Comparison of ENCODE assay signal across 8 cellular contexts in the genomic region with DNA sequence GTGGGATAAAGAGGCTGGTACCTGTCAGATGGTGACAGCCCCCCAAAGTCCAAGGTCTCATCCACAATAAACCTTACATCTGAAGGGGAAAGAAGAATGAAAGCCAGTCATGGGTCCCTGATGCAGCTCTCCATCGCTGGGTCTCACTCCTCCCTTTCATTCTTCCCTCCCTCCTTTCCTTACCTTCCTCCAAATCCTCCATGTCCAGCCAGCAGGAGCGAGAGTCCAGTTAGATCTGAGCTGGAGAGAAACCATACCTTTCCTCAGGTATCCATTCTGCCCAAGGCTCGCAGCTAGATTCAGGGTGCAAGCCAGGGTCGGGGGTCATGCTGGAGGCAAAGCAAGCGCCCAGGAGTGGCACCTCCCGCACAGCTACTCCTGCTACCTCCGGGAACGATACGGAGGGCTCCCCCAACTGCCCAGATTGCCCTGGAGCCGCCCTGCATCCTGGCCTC. TPM values are rescaled to one million over a fixed set of nuclear protein-coding genes. Genes with fewer than 3 reads are reported as not detected.
DNase-seq lines count a peak whose midpoint lies in the region; ATAC-seq and TF ChIP-seq lines count a peak whose summit lies in the region.
"Had no signal": no experiment of that assay in that cellular context is flagged by ENCODE, and none has a peak within 500 bp of the region (broad histone marks: within the 10 kb centered on the region; RNA-seq: fewer than 3 reads in every experiment).

No MANE protein-coding gene starts in this region.

- H3K4me1 ChIP-seq in iPS-15b (ENCODE audit: control insufficient read depth, insufficient read depth, low read length), result peaks cover 20% of the 10 kb centered on the region

- H3K9me3 ChIP-seq in iPS-15b (ENCODE audit: control insufficient read depth, insufficient read depth, low read length), result no peaks in the 10 kb centered on the region

- intact Hi-C loops in activated B cell treated with CpG ODN at 0.5 μM for 24 hours (cut with micrococcal nuclease), result loop anchor here (5.0 kb wide), 1 partner anchor 200 kb away; the partner anchor contains the start of gene ATXN7L2

- H3K36me3 Mint-ChIP-seq in HFFc6 (ENCODE audit: low read depth) (peaks cover 10% of the 10 kb centered on the region; the same call in 1 of the 2 replicates), activated B cell treated with CpG ODN at 0.5 μM for 24 hours (ENCODE audit: low read depth) (peaks cover 2% of the 10 kb centered on the region)
- no peaks in the 10 kb centered on the region for H3K36me3 Mint-ChIP-seq in stimulated activated memory B cell treated with anti-CD40 and anti-IgM and Interleukin-4, amounts not matched to agents 10 μg/mL and 1 μg/mL and 100 μg/mL, for 72 hours

- CTCF ChIA-PET in activated B cell treated with CpG ODN at 0.5 μM for 24 hours (lab: Charles Lee), result interaction anchor here (0.7 to 2.4 kb wide), 7 partner anchors 18 to 250 kb away, joined by 3 to 18 read pairs (median 4); partner anchors contain the start of genes MYBPHL and SORT1

- peak overlapping the region; percentile 100 for H3K4me3 ChIP-seq in iPS-15b (ENCODE audit: low read depth, low read length)

- peaks cover 32% of the 10 kb centered on the region for H3K4me1 Mint-ChIP-seq in HFFc6 (ENCODE audit: low read depth)
- peaks cover 13% of the 10 kb centered on the region for H3K4me1 Mint-ChIP-seq in activated B cell treated with CpG ODN at 0.5 μM for 24 hours
- peaks cover 7% of the 10 kb centered on the region for H3K4me1 Mint-ChIP-seq in stimulated activated memory B cell treated with anti-CD40 and anti-IgM and Interleukin-4, amounts not matched to agents 10 μg/mL and 1 μg/mL and 100 μg/mL, for 72 hours

- POLR2A ChIA-PET in activated B cell treated with CpG ODN at 0.5 μM for 24 hours (lab: Charles Lee), result interaction anchor here (0.6 to 1.6 kb wide), 8 partner anchors 10 to 250 kb away, joined by 3 to 5 read pairs (median 4); partner anchors contain the start of genes ATXN7L2 and SARS1

- ATAC-seq in activated B cell treated with CpG ODN at 0.5 μM for 24 hours (ENCODE audit: low read depth), result no peak
- no peak for ATAC-seq in stimulated activated memory B cell treated with anti-CD40 and anti-IgM and Interleukin-4, amounts not matched to agents 10 μg/mL and 1 μg/mL and 100 μg/mL, for 72 hours

- peaks cover 6% of the 10 kb centered on the region for H3K36me3 ChIP-seq in iPS-15b (ENCODE audit: control insufficient read depth, insufficient read depth, low read length)

- peak overlapping the region; percentile 88 for H3K9ac ChIP-seq in iPS-15b (ENCODE audit: low read depth, low read length)

- no peaks in the 10 kb centered on the region for H3K9me3 Mint-ChIP-seq in HFFc6
- no peaks in the 10 kb centered on the region for H3K9me3 Mint-ChIP-seq in activated B cell treated with CpG ODN at 0.5 μM for 24 hours
- no peaks in the 10 kb centered on the region for H3K9me3 Mint-ChIP-seq in stimulated activated memory B cell treated with anti-CD40 and anti-IgM and Interleukin-4, amounts not matched to agents 10 μg/mL and 1 μg/mL and 100 μg/mL, for 72 hours

- H3K27ac Mint-ChIP-seq in HFFc6 (peak overlapping the region; percentile 84), activated B cell treated with CpG ODN at 0.5 μM for 24 hours (no peak overlapping the region)
- peak overlapping the region; percentile 60 for H3K27ac Mint-ChIP-seq in stimulated activated memory B cell treated with anti-CD40 and anti-IgM and Interleukin-4, amounts not matched to agents 10 μg/mL and 1 μg/mL and 100 μg/mL, for 72 hours

- H3K4me3 Mint-ChIP-seq in HFFc6 (peak overlapping the region; percentile 94), activated B cell treated with CpG ODN at 0.5 μM for 24 hours (peak overlapping the region; percentile 96)
- H3K4me3 Mint-ChIP-seq in stimulated activated memory B cell treated with anti-CD40 and anti-IgM and Interleukin-4, amounts not matched to agents 10 μg/mL and 1 μg/mL and 100 μg/mL, for 72 hours, result peak overlapping the region; percentile 89

- TF ChIP-seq CTCF in HFFc6 (IDR thresholded peaks at IDR 0.05) (no peak), activated B cell treated with CpG ODN at 0.5 μM for 24 hours (IDR thresholded peaks at IDR 0.05) (no peak)

- no peaks in the 10 kb centered on the region for H3K27me3 ChIP-seq in iPS-15b (ENCODE audit: control insufficient read depth, insufficient read depth, low read length)

- H3K27me3 Mint-ChIP-seq in HFFc6 (ENCODE audit: insufficient read depth) (peaks cover 1% of the 10 kb centered on the region), activated B cell treated with CpG ODN at 0.5 μM for 24 hours (no peaks in the 10 kb centered on the region)
- no peaks in the 10 kb centered on the region for H3K27me3 Mint-ChIP-seq in stimulated activated memory B cell treated with anti-CD40 and anti-IgM and Interleukin-4, amounts not matched to agents 10 μg/mL and 1 μg/mL and 100 μg/mL, for 72 hours

- DNase-seq in HFFc6, result no peak
- DNase-seq in activated B cell treated with CpG ODN at 0.5 μM for 24 hours, result no peak
- no peak for DNase-seq in amygdala (lab: John Stamatoyannopoulos, UW)
- DNase-seq in NOMO-1 treated with dmso at 0.1 percent for 144 hours (lab: John Stamatoyannopoulos, UW; ENCODE audit: unreplicated experiment), result no peak
- no peak for DNase-seq in activated CD4-positive, alpha-beta T cell treated with anti-CD3 and anti-CD28 coated beads, Interleukin-2, amount 50 U/mL, for 48 hours

RNA-seq across cellular contexts. Expression of gene PSRC1, which starts 0.4 kb away (rescaled TPM):
- 10 to 100 TPM; 17.0 to 33.1 (median 30.4) TPM for total RNA-seq in HFFc6 (2021; fragmentation: NEBNext Ultra II Directional; extraction: Animal tissue kit (Norgen Biotek cat#: 25700))
- 0.69 TPM in 1 of 2 replicates, not detected in the other for total RNA-seq in activated B cell treated with CpG ODN at 0.5 μM for 24 hours

RNA-seq across cellular contexts. Expression of gene MYBPHL, which starts 24.3 kb away (rescaled TPM):
- total RNA-seq in HFFc6 (2021; fragmentation: NEBNext Ultra II Directional; extraction: Animal tissue kit (Norgen Biotek cat#: 25700)), result not detected
- total RNA-seq in activated B cell treated with CpG ODN at 0.5 μM for 24 hours, result not detected in 2 replicates
- total RNA-seq: pulmonary artery endothelial cell had no signal

RNA-seq across cellular contexts. Expression of gene CELSR2, which starts 33.2 kb away (rescaled TPM):
- 1 to 10 TPM; 1.2 to 1.7 (median 1.4) TPM for total RNA-seq in HFFc6 (2021; fragmentation: NEBNext Ultra II Directional; extraction: Animal tissue kit (Norgen Biotek cat#: 25700))
- total RNA-seq in activated B cell treated with CpG ODN at 0.5 μM for 24 hours, result 0.81 and 1.1 TPM in 2 replicates

Comparison
In these comparisons a context has a peak if more than half of its experiments do, and no peak if none do; other contexts are left out.
1. RNA of gene PSRC1, which starts 0.4 kb away (total RNA-seq): 17.0 to 33.1 TPM in HFFc6; 0.69 TPM in activated B cell treated with CpG ODN at 0.5 μM for 24 hours; every median in the first group is over 10 times any median in the second.
2. Peak in every context shown above with its lines, with median percentiles within 50 percentile points of each other: H3K4me3 Mint-ChIP-seq.